In the genomic region with DNA sequence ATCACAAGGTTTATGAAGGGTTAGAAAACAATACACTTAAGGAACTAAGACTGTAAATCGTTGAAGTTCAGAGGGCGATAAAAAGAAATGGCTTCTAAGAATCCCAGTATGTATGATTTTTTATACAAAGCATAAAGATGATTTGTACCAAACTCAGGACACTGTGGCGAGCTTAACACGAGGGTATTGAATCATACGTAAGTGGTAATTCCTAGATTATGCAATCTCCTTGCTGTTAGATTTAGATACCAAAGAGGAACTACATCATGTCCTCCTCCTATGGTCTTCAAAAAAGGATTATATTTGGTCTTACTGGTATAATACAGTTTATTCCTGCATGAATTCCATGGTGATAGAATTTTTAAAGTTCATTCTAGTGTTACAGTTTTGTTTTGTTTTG, we compare ENCODE assay signal across 15 cellular contexts. TPM values are rescaled to one million over a fixed set of nuclear protein-coding genes. Genes with fewer than 3 reads are reported as not detected.
A peak's percentile ranks its signal among the peaks of the same experiment; 100 is the strongest.
DNase-seq lines count a peak whose midpoint lies in the region; ATAC-seq lines count a peak whose summit lies in the region.
"Had no signal": no experiment of that assay in that cellular context is flagged by ENCODE, and none has a peak within 500 bp of the region (broad histone marks: within the 10 kb centered on the region; RNA-seq: fewer than 3 reads in every experiment).

No MANE protein-coding gene starts in this region.

- H3K9me3 ChIP-seq in naive thymus-derived CD4-positive, alpha-beta T cell (ENCODE audit: control insufficient read depth in 2 of 3, low read length in 3 of 3), result no peaks in the 10 kb centered on the region
- H3K9me3 ChIP-seq: adrenal gland had no signal

- no peak overlapping the region for H3K27ac ChIP-seq in naive thymus-derived CD4-positive, alpha-beta T cell (ENCODE audit: low read depth, low read length)
- H3K27ac ChIP-seq: adrenal gland, neural progenitor cell had no signal

- H3K4me1 Mint-ChIP-seq in activated CD4-positive, alpha-beta T cell treated with anti-CD3 and anti-CD28 coated beads, Interleukin-2, amount 10 ng/mL, durations not matched to agents 7 days and 5 days, result peaks cover 89% of the 10 kb centered on the region
- H3K4me1 Mint-ChIP-seq in naive thymus-derived CD4-positive, alpha-beta T cell, result peaks cover 52 to 100% (median 90%) of the 10 kb centered on the region in 7 donors

- H3K27me3 ChIP-seq in naive thymus-derived CD4-positive, alpha-beta T cell (ENCODE audit: control insufficient read depth in 2 of 2, insufficient read depth in 2 of 2, low read length in 2 of 2), result no peaks in the 10 kb centered on the region
- H3K27me3 ChIP-seq: adrenal gland, neural progenitor cell had no signal

- no peak for DNase-seq in activated CD4-positive, alpha-beta T cell treated with anti-CD3 and anti-CD28 coated beads, Interleukin-2, amount 10 ng/mL, durations not matched to agents 7 days and 5 days
- no peak for DNase-seq in activated CD4-positive, alpha-beta T cell treated with anti-CD3 and anti-CD28 coated beads, Interleukin-2, amount 50 U/mL, for 48 hours
- DNase-seq in NCI-H226 (peak; percentile 9), amniotic epithelial cell (ENCODE audit: low read depth) (peak; percentile 81), NCI-H774 (lab: John Stamatoyannopoulos, UW) (no peak)
- no peak for DNase-seq in naive thymus-derived CD4-positive, alpha-beta T cell
- DNase-seq: activated CD4-positive, alpha-beta T cell treated with anti-CD3 and anti-CD28 coated beads for 1 hour; adrenal gland; left colon; NCI-H1417 treated with DMSO at 0.1 percent for 48 hours; NCI-H69; SHP77 treated with DMSO at 0.1 percent for 48 hours had no signal

- CTCF ChIA-PET in activated CD4-positive, alpha-beta T cell treated with anti-CD3 and anti-CD28 coated beads, Interleukin-2, amount 10 ng/mL, durations not matched to agents 7 days and 5 days (lab: Charles Lee), result interaction anchor here (1.1 to 1.5 kb wide), 3 partner anchors 9 to 73 kb away, joined by 3 to 4 read pairs (median 3); no protein-coding TSS in a partner anchor
- CTCF ChIA-PET in naive thymus-derived CD4-positive, alpha-beta T cell (lab: Charles Lee), result interaction anchor here (1.0 kb wide), 1 partner anchor 50 kb away, joined by 3 read pairs; no protein-coding TSS in a partner anchor

- ATAC-seq in naive thymus-derived CD4-positive, alpha-beta T cell, result peak; percentile 51
- no peak for ATAC-seq in GM21786 (IDR thresholded peaks at IDR 0.05; ENCODE audit: unreplicated experiment)
- ATAC-seq in esophagus mucosa, result no peak
- ATAC-seq: left colon had no signal

- H3K9me3 Mint-ChIP-seq in activated CD4-positive, alpha-beta T cell treated with anti-CD3 and anti-CD28 coated beads, Interleukin-2, amount 10 ng/mL, durations not matched to agents 7 days and 5 days, result peaks cover 3% of the 10 kb centered on the region
- H3K9me3 Mint-ChIP-seq in naive thymus-derived CD4-positive, alpha-beta T cell, result no peaks in the 10 kb centered on the region
- H3K9me3 Mint-ChIP-seq: neural progenitor cell had no signal

- peaks cover 39% of the 10 kb centered on the region for H3K36me3 Mint-ChIP-seq in activated CD4-positive, alpha-beta T cell treated with anti-CD3 and anti-CD28 coated beads, Interleukin-2, amount 10 ng/mL, durations not matched to agents 7 days and 5 days (ENCODE audit: low read depth)
- H3K36me3 Mint-ChIP-seq in naive thymus-derived CD4-positive, alpha-beta T cell, result peaks cover 5 to 24% (median 8%) of the 10 kb centered on the region in 5 donors
- H3K36me3 Mint-ChIP-seq: neural progenitor cell had no signal

- H3K4me3 ChIP-seq in naive thymus-derived CD4-positive, alpha-beta T cell (ENCODE audit: low read length), result no peak overlapping the region
- H3K4me3 ChIP-seq: adrenal gland, neural progenitor cell had no signal

- no peak overlapping the region for H3K4me3 Mint-ChIP-seq in activated CD4-positive, alpha-beta T cell treated with anti-CD3 and anti-CD28 coated beads, Interleukin-2, amount 10 ng/mL, durations not matched to agents 7 days and 5 days
- peak overlapping the region in 3 of 10 donors; percentile 7 to 56 (median 8) for H3K4me3 Mint-ChIP-seq in naive thymus-derived CD4-positive, alpha-beta T cell
- H3K4me3 Mint-ChIP-seq: neural progenitor cell had no signal

- POLR2A ChIA-PET in activated CD4-positive, alpha-beta T cell treated with anti-CD3 and anti-CD28 coated beads, Interleukin-2, amount 10 ng/mL, durations not matched to agents 7 days and 5 days (lab: Charles Lee), result no interaction called here
- POLR2A ChIA-PET in naive thymus-derived CD4-positive, alpha-beta T cell (lab: Charles Lee), result interaction anchor here (1.1 to 7.1 kb wide), 2 partner anchors 23 to 105 kb away, joined by 4 to 46 read pairs; partner anchors contain the start of gene NFKB1

- peaks cover 0 to 5% (median 0%) of the 10 kb centered on the region in 3 experiments for H3K36me3 ChIP-seq in naive thymus-derived CD4-positive, alpha-beta T cell (ENCODE audit: control insufficient read depth in 2 of 3, insufficient read depth in 3 of 3, low read length in 3 of 3)
- H3K36me3 ChIP-seq: adrenal gland, neural progenitor cell had no signal

- H3K4me1 ChIP-seq in naive thymus-derived CD4-positive, alpha-beta T cell (ENCODE audit: control insufficient read depth in 2 of 2, insufficient read depth in 2 of 2, low read length in 2 of 2), result peaks cover 11 to 63% of the 10 kb centered on the region in 2 donors

- H3K27me3 Mint-ChIP-seq in activated CD4-positive, alpha-beta T cell treated with anti-CD3 and anti-CD28 coated beads, Interleukin-2, amount 10 ng/mL, durations not matched to agents 7 days and 5 days, result no peaks in the 10 kb centered on the region
- H3K27me3 Mint-ChIP-seq in naive thymus-derived CD4-positive, alpha-beta T cell, result no peaks in the 10 kb centered on the region

- intact Hi-C loops in naive thymus-derived CD4-positive, alpha-beta T cell (cut with micrococcal nuclease), result loop anchor here (2.0 to 5.0 kb wide), 3 partner anchors 16 to 482 kb away; no protein-coding TSS in a partner anchor

- peak overlapping the region; percentile 69 for H3K27ac Mint-ChIP-seq in activated CD4-positive, alpha-beta T cell treated with anti-CD3 and anti-CD28 coated beads, Interleukin-2, amount 10 ng/mL, durations not matched to agents 7 days and 5 days
- peak overlapping the region in 8 of 9 donors; percentile 11 to 95 (median 75) for H3K27ac Mint-ChIP-seq in naive thymus-derived CD4-positive, alpha-beta T cell
- H3K27ac Mint-ChIP-seq: neural progenitor cell had no signal

RNA-seq across cellular contexts. Expression of gene NFKB1, which starts 23.9 kb away (rescaled TPM):
- 100 to 1,000 TPM; 135 to 142 TPM for total RNA-seq in activated CD4-positive, alpha-beta T cell treated with anti-CD3 and anti-CD28 coated beads, Interleukin-2, amount 10 ng/mL, durations not matched to agents 7 days and 5 days
- 100 to 1,000 TPM in 3 of 5 experiments, 10 to 100 TPM in 2; 80.9 to 167 (median 136) TPM for total RNA-seq in naive thymus-derived CD4-positive, alpha-beta T cell
- 10 to 100 TPM; 18.2 to 33.2 TPM for polyA plus RNA-seq in naive thymus-derived CD4-positive, alpha-beta T cell
- 35.2 TPM for total RNA-seq in esophagus mucosa

Comparison
In these comparisons a context has a peak if more than half of its experiments do, and no peak if none do; other contexts are left out.
1. DNase-seq: peak in NCI-H226 (single experiment) and amniotic epithelial cell (single experiment); none in activated CD4-positive, alpha-beta T cell treated with anti-CD3 and anti-CD28 coated beads, Interleukin-2, amount 10 ng/mL, durations not matched to agents 7 days and 5 days (single experiment), activated CD4-positive, alpha-beta T cell treated with anti-CD3 and anti-CD28 coated beads, Interleukin-2, amount 50 U/mL, for 48 hours (0 of 2), naive thymus-derived CD4-positive, alpha-beta T cell (0 of 9) and NCI-H774 (single experiment).